In genomic region chr17:77543779-77544178, GRCh38 we compare ENCODE assay signal across 21 cellular contexts.
DNase-seq lines count a peak whose midpoint lies in the region; TF ChIP-seq lines count a peak whose summit lies in the region.
"Had no signal": no experiment of that assay in that cellular context is flagged by ENCODE, and none has a peak within 500 bp of the region (broad histone marks: within the 10 kb centered on the region; RNA-seq: fewer than 3 reads in every experiment).

No MANE protein-coding gene starts in this region.

- no peak for DNase-seq in cardiac muscle cell (ENCODE audit: low read depth in 1 of 2, low spot score in 1 of 2)
- no peak for DNase-seq in cardiac septum (ENCODE audit: low spot score)
- DNase-seq in colonic mucosa: peak; percentile 85
- no peak for DNase-seq in neural progenitor cell (ENCODE audit: low spot score)
- DNase-seq in transverse colon: peak; percentile 18
- DNase-seq in NCI-H1694 treated with DMSO at 0.1 percent for 48 hours (lab: John Stamatoyannopoulos, UW): no peak
- no peak for DNase-seq in tibial nerve (ENCODE audit: low spot score in 2 of 2)
- no peak for DNase-seq in foreskin fibroblast
- DNase-seq: DMS53, GF-D8, KBM-7, NCI-H1092 treated with DMSO at 0.1 percent for 48 hours, NCI-H1436 treated with DMSO at 0.1 percent for 48 hours, NCI-H2029, NCI-H524 treated with DMSO at 0.1 percent for 48 hours, PC-9, RPMI8226, SIG-M5 had no signal

- H3K27ac ChIP-seq in cardiac muscle cell: peak overlapping the region; percentile 90
- no peak overlapping the region for H3K27ac ChIP-seq in colonic mucosa
- no peak overlapping the region for H3K27ac ChIP-seq in neural progenitor cell
- H3K27ac ChIP-seq in transverse colon: no peak overlapping the region
- H3K27ac ChIP-seq in tibial nerve: no peak overlapping the region
- H3K27ac ChIP-seq: C4-2B, HL-60, PC-9 had no signal

- peaks cover 63% of the 10 kb centered on the region for H3K4me1 Mint-ChIP-seq in neural progenitor cell

- H3K4me3 Mint-ChIP-seq in neural progenitor cell: no peak overlapping the region

- H3K36me3 Mint-ChIP-seq in neural progenitor cell: no peaks in the 10 kb centered on the region

- H3K36me3 ChIP-seq in cardiac muscle cell (no peaks in the 10 kb centered on the region), colonic mucosa (no peaks in the 10 kb centered on the region), neural progenitor cell (no peaks in the 10 kb centered on the region), transverse colon (no peaks in the 10 kb centered on the region), tibial nerve (no peaks in the 10 kb centered on the region)

- peaks cover 14% of the 10 kb centered on the region for H3K27me3 Mint-ChIP-seq in neural progenitor cell (ENCODE audit: insufficient read depth, low read depth)

- no peak overlapping the region for H3K4me2 ChIP-seq in neural progenitor cell
- H3K4me2 ChIP-seq: PC-9, SK-N-SH had no signal

- no peak for TF ChIP-seq EP300 in transverse colon (IDR thresholded peaks at IDR 0.05; ENCODE audit: low read depth)
- TF ChIP-seq EP300 in tibial nerve (IDR thresholded peaks at IDR 0.05): no peak

- H2AFZ ChIP-seq in neural progenitor cell (replicated peaks): no peak overlapping the region
- H2AFZ ChIP-seq: PC-9 had no signal

- H3F3A ChIP-seq in neural progenitor cell (ENCODE audit: low read depth): peaks cover 53% of the 10 kb centered on the region

- no peaks in the 10 kb centered on the region for H4K20me1 ChIP-seq in neural progenitor cell (ENCODE audit: low read depth)

- peak overlapping the region; percentile 59 for H3K27ac Mint-ChIP-seq in neural progenitor cell

- H3K4me1 ChIP-seq in cardiac muscle cell (ENCODE audit: low read depth) (peaks cover 35% of the 10 kb centered on the region), colonic mucosa (peaks cover 9% of the 10 kb centered on the region), neural progenitor cell (peaks cover 51% of the 10 kb centered on the region), transverse colon (peaks cover 0 to 22% (median 4%) of the 10 kb centered on the region in 4 donors), tibial nerve (peaks cover 0 to 25% (median 0%) of the 10 kb centered on the region in 4 donors)

- H3K9ac ChIP-seq in colonic mucosa (ENCODE audit: low read depth in 2 of 2, low read length in 2 of 2): no peak overlapping the region
- no peak overlapping the region for H3K9ac ChIP-seq in neural progenitor cell
- H3K9ac ChIP-seq: SK-N-SH had no signal

- no peak for TF ChIP-seq POLR2A in transverse colon (IDR thresholded peaks at IDR 0.05)
- TF ChIP-seq POLR2A in tibial nerve (IDR thresholded peaks at IDR 0.05): no peak

- H3K79me2 ChIP-seq in neural progenitor cell (ENCODE audit: low read depth): no peaks in the 10 kb centered on the region

- whole genome bisulfite sequencing in transverse colon (ENCODE audit: low coverage in 1 of 2), 2 donors: 36 to 41% methylated on average over 6 to 15 of the region's 15 CpGs
- WGBS in tibial nerve, 2 donors: 60 to 73% methylated on average over 15 of the region's 15 CpGs

- TF ChIP-seq CTCF in cardiac muscle cell (IDR thresholded peaks at IDR 0.05; ENCODE audit: low read depth, low read length) (no peak), colonic mucosa (IDR thresholded peaks at IDR 0.05) (no peak), neural progenitor cell (IDR thresholded peaks at IDR 0.05) (no peak), transverse colon (IDR thresholded peaks at IDR 0.05) (no peak), tibial nerve (IDR thresholded peaks at IDR 0.05) (no peak), foreskin fibroblast (IDR thresholded peaks at IDR 0.05; ENCODE audit: low read depth, low read length) (no peak)

- H3K9me3 Mint-ChIP-seq in neural progenitor cell: peaks cover 4% of the 10 kb centered on the region

- H3K27me3 ChIP-seq in cardiac muscle cell (no peaks in the 10 kb centered on the region), colonic mucosa (no peaks in the 10 kb centered on the region), neural progenitor cell (no peaks in the 10 kb centered on the region), transverse colon (peaks cover 14% of the 10 kb centered on the region), tibial nerve (peaks cover 0 to 3% of the 10 kb centered on the region in 2 donors)

- H3K9me3 ChIP-seq in cardiac muscle cell (ENCODE audit: low read depth) (no peaks in the 10 kb centered on the region), colonic mucosa (no peaks in the 10 kb centered on the region), neural progenitor cell (ENCODE audit: low read depth) (no peaks in the 10 kb centered on the region), transverse colon (no peaks in the 10 kb centered on the region), tibial nerve (no peaks in the 10 kb centered on the region)
- H3K9me3 ChIP-seq: SK-N-SH had no signal

- in situ Hi-C loops in transverse colon (cut with MboI; ENCODE audit: low pct_ligation_motif_present in 1 of 4, low pct_unique_long_range_greater_than_20kb in 1 of 4, low sequenced_read_pairs in 3 of 4): loop anchor here in 3 of 4 donors (10.0 to 25.0 kb wide), 2 partner anchors 469 to 471 kb away; no protein-coding TSS in a partner anchor

- intact Hi-C loops in cardiac septum (cut with DNase I) (loop anchor here (2.0 to 10.0 kb wide), 3 partner anchors 59 to 281 kb away; no protein-coding TSS in a partner anchor), colonic mucosa (cut with DNase I) (loop anchor here (1.0 kb wide), 1 partner anchor 470 kb away; no protein-coding TSS in a partner anchor), transverse colon (cut with DNase I; ENCODE audit: low total_unique reads) (loop anchor here (5.0 kb wide), 1 partner anchor 469 kb away; no protein-coding TSS in a partner anchor)

- H3K4me3 ChIP-seq in cardiac muscle cell (no peak overlapping the region), colonic mucosa (no peak overlapping the region), neural progenitor cell (no peak overlapping the region), transverse colon (no peak overlapping the region), tibial nerve (no peak overlapping the region), foreskin fibroblast (ENCODE audit: low read depth in 1 of 2, low read length in 2 of 2) (no peak overlapping the region)
- H3K4me3 ChIP-seq: PC-9 had no signal

Comparison
In these comparisons a context has a peak if more than half of its experiments do, and no peak if none do; other contexts are left out.
1. DNase-seq: peak in colonic mucosa (single experiment) and transverse colon (single experiment); none in cardiac muscle cell (0 of 2), cardiac septum (single experiment), neural progenitor cell (single experiment), NCI-H1694 treated with DMSO at 0.1 percent for 48 hours (single experiment), tibial nerve (0 of 2) and foreskin fibroblast (0 of 2).